In genomic region chr9:93567271-93567959, GRCh38 we compare ENCODE assay signal across 8 cellular contexts. TPM values are rescaled to one million over a fixed set of nuclear protein-coding genes. Genes with fewer than 3 reads are reported as not detected.
DNase-seq lines count a peak whose midpoint lies in the region; ATAC-seq and TF ChIP-seq lines count a peak whose summit lies in the region.

No MANE protein-coding gene starts in this region.

- peak overlapping the region; percentile 91 for H3K27ac Mint-ChIP-seq in dendritic cell treated with granulocyte-macrophage colony-stimulating factor and Interleukin-4, amounts not matched to agents 40 ng/mL and 50 ng/mL, for 4 days
- peak overlapping the region; percentile 96 for H3K27ac Mint-ChIP-seq in mesothelial cell of epicardium

- peak overlapping the region; percentile 76 for H3K4me3 Mint-ChIP-seq in dendritic cell treated with granulocyte-macrophage colony-stimulating factor and Interleukin-4, amounts not matched to agents 40 ng/mL and 50 ng/mL, for 4 days
- H3K4me3 Mint-ChIP-seq in mesothelial cell of epicardium = peak overlapping the region; percentile 72

- ATAC-seq in HG02840 (IDR thresholded peaks at IDR 0.05; ENCODE audit: low FRiP score, unreplicated experiment) (no peak), GM18870 (IDR thresholded peaks at IDR 0.05; ENCODE audit: unreplicated experiment) (no peak)

- H3K4me1 Mint-ChIP-seq in dendritic cell treated with granulocyte-macrophage colony-stimulating factor and Interleukin-4, amounts not matched to agents 40 ng/mL and 50 ng/mL, for 4 days (ENCODE audit: low read depth) = peaks cover 44% of the 10 kb centered on the region
- H3K4me1 Mint-ChIP-seq in mesothelial cell of epicardium = peaks cover 10% of the 10 kb centered on the region

- peak; percentile 60 for DNase-seq in DMS53 (lab: John Stamatoyannopoulos, UW)
- no peak for DNase-seq in DMS53 treated with DMSO at 0.1 percent for 48 hours (lab: John Stamatoyannopoulos, UW; ENCODE audit: unreplicated experiment)
- DNase-seq in NCI-H510A treated with DMSO at 0.1 percent for 48 hours (lab: John Stamatoyannopoulos, UW) = peak; percentile 60
- no peak for DNase-seq in mesothelial cell of epicardium (ENCODE audit: low spot score in 2 of 2, unreplicated experiment in 2 of 2)
- DNase-seq in GF-D8 (lab: John Stamatoyannopoulos, UW) = no peak

- no peak for TF ChIP-seq CTCF in mesothelial cell of epicardium (IDR thresholded peaks at IDR 0.05; ENCODE audit: unreplicated experiment)

- peaks cover 16% of the 10 kb centered on the region for H3K9me3 Mint-ChIP-seq in dendritic cell treated with granulocyte-macrophage colony-stimulating factor and Interleukin-4, amounts not matched to agents 40 ng/mL and 50 ng/mL, for 4 days
- peaks cover 13% of the 10 kb centered on the region for H3K9me3 Mint-ChIP-seq in mesothelial cell of epicardium

- no peaks in the 10 kb centered on the region for H3K27me3 Mint-ChIP-seq in dendritic cell treated with granulocyte-macrophage colony-stimulating factor and Interleukin-4, amounts not matched to agents 40 ng/mL and 50 ng/mL, for 4 days
- no peaks in the 10 kb centered on the region for H3K27me3 Mint-ChIP-seq in mesothelial cell of epicardium (ENCODE audit: low read depth)

- peaks cover 45% of the 10 kb centered on the region for H3K36me3 Mint-ChIP-seq in dendritic cell treated with granulocyte-macrophage colony-stimulating factor and Interleukin-4, amounts not matched to agents 40 ng/mL and 50 ng/mL, for 4 days (ENCODE audit: low read depth)
- peaks cover 26% of the 10 kb centered on the region for H3K36me3 Mint-ChIP-seq in mesothelial cell of epicardium

- intact Hi-C loops in dendritic cell treated with granulocyte-macrophage colony-stimulating factor and Interleukin-4, amounts not matched to agents 40 ng/mL and 50 ng/mL, for 4 days (cut with micrococcal nuclease) = loop anchor here (1.0 to 5.0 kb wide), 4 partner anchors 8 to 460 kb away; partner anchors contain the start of gene FAM120AOS

RNA-seq across cellular contexts. Expression of gene PHF2, which starts 9.0 kb away (rescaled TPM):
- 37.6 to 38.5 TPM (median 37.6 TPM) in 3 replicates for total RNA-seq in mesothelial cell of epicardium

Comparison
In these comparisons a context has a peak if more than half of its experiments do, and no peak if none do; other contexts are left out.
1. DNase-seq: peak in DMS53 (single experiment) and NCI-H510A treated with DMSO at 0.1 percent for 48 hours (single experiment); none in DMS53 treated with DMSO at 0.1 percent for 48 hours (single experiment), mesothelial cell of epicardium (0 of 2) and GF-D8 (single experiment).